Comparison of ENCODE assay signal across 1 cellular context in genomic region chr2:135741043-135741394, GRCh38.
A peak's percentile ranks its signal among the peaks of the same experiment; 100 is the strongest.
TF ChIP-seq lines count a peak whose summit lies in the region.

No MANE protein-coding gene starts in this region.

TF ChIP-seq in GM12878, 131 proteins besides CTCF, POLR2A, EP300 and RAD21 (continued from another document):
- TF ChIP-seq ZBTB11 (CRISPR knock-in tag; IDR thresholded peaks at IDR 0.05) (no peak), TARDBP (IDR thresholded peaks at IDR 0.05; ENCODE audit: borderline replicate concordance) (0 out of 2 replicates have a peak, but pooled peaks have one; percentile 8)
TF ChIP-seq in GM12878: peak in this region for 2.
